In genomic region chr9:76718166-76718565, GRCh38 we compare ENCODE assay signal across 22 cellular contexts. TPM values are rescaled to one million over a fixed set of nuclear protein-coding genes. Genes with fewer than 3 reads are reported as not detected.
DNase-seq lines count a peak whose midpoint lies in the region; ATAC-seq and TF ChIP-seq lines count a peak whose summit lies in the region.
"Had no signal": no experiment of that assay in that cellular context is flagged by ENCODE, and none has a peak within 500 bp of the region (broad histone marks: within the 10 kb centered on the region; RNA-seq: fewer than 3 reads in every experiment).

No MANE protein-coding gene starts in this region.

- DNase-seq in Jurkat, Clone E6-1 (ENCODE audit: low read depth, low spot score), result peak; percentile 3
- DNase-seq in chondrocyte (ENCODE audit: low spot score), result no peak
- no peak for DNase-seq in suprapubic skin (ENCODE audit: low spot score in 2 of 2)
- no peak for DNase-seq in GM03348 (ENCODE audit: low spot score)
- DNase-seq in CD8-positive, alpha-beta memory T cell, result no peak
- DNase-seq: ACHN; activated CD4-positive, alpha-beta T cell treated with anti-CD3 and anti-CD28 coated beads, Interleukin-2, amount 10 ng/mL, durations not matched to agents 7 days and 5 days; activated naive CD4-positive, alpha-beta T cell; activated T-cell treated with anti-CD3 and anti-CD28 coated beads for 4 hours; left ventricle myocardium superior; MM.1S; naive thymus-derived CD4-positive, alpha-beta T cell; NCI-H526; Peyer's patch had no signal

- H3K4me1 Mint-ChIP-seq in chondrocyte (ENCODE audit: low read depth), result no peaks in the 10 kb centered on the region
- H3K4me1 Mint-ChIP-seq in CD8-positive, alpha-beta memory T cell, result no peaks in the 10 kb centered on the region
- H3K4me1 Mint-ChIP-seq: activated CD4-positive, alpha-beta T cell treated with anti-CD3 and anti-CD28 coated beads, Interleukin-2, amount 10 ng/mL, durations not matched to agents 7 days and 5 days; stimulated activated memory B cell treated with anti-CD40 and anti-IgM and Interleukin-4, amounts not matched to agents 10 μg/mL and 1 μg/mL and 100 μg/mL, for 72 hours had no signal

- no peaks in the 10 kb centered on the region for H3K79me2 ChIP-seq in ACC112 (ENCODE audit: control insufficient read depth, insufficient read depth, low read length, unreplicated experiment)

- H3K27me3 ChIP-seq in ACC112 (ENCODE audit: insufficient read depth, low read length) (no peaks in the 10 kb centered on the region), muscle layer of duodenum (ENCODE audit: low read depth, low read length) (no peaks in the 10 kb centered on the region), suprapubic skin (no peaks in the 10 kb centered on the region)
- no peaks in the 10 kb centered on the region for H3K27me3 ChIP-seq in CD8-positive, alpha-beta memory T cell (ENCODE audit: insufficient read depth, low read length, poor library complexity, severe bottlenecking)
- H3K27me3 ChIP-seq: Peyer's patch had no signal

- H3K4me1 ChIP-seq in ACC112 (ENCODE audit: control insufficient read depth, insufficient read depth, low read length, unreplicated experiment), result peaks cover 15% of the 10 kb centered on the region
- peaks cover 0 to 4% of the 10 kb centered on the region in 2 donors for H3K4me1 ChIP-seq in muscle layer of duodenum (ENCODE audit: control insufficient read depth in 1 of 2, insufficient read depth in 2 of 2, low read length in 2 of 2)
- H3K4me1 ChIP-seq in suprapubic skin, result peaks cover 4% of the 10 kb centered on the region
- H3K4me1 ChIP-seq in CD8-positive, alpha-beta memory T cell (ENCODE audit: insufficient read depth, low read length), result no peaks in the 10 kb centered on the region
- H3K4me1 ChIP-seq: prostate gland had no signal

- TF ChIP-seq POLR2A in suprapubic skin (IDR thresholded peaks at IDR 0.05), result no peak

- H3K36me3 ChIP-seq in ACC112 (ENCODE audit: insufficient read depth, low read length), result no peaks in the 10 kb centered on the region
- peaks cover 0 to 4% of the 10 kb centered on the region in 2 donors for H3K36me3 ChIP-seq in muscle layer of duodenum (ENCODE audit: control insufficient read depth in 1 of 2, insufficient read depth in 2 of 2, low read length in 2 of 2)
- H3K36me3 ChIP-seq in suprapubic skin, result no peaks in the 10 kb centered on the region
- no peaks in the 10 kb centered on the region for H3K36me3 ChIP-seq in CD8-positive, alpha-beta memory T cell (ENCODE audit: insufficient read depth, low read length)
- H3K36me3 ChIP-seq: Peyer's patch, prostate gland had no signal

- H3K9me3 Mint-ChIP-seq in chondrocyte (ENCODE audit: low read depth), result no peaks in the 10 kb centered on the region
- H3K9me3 Mint-ChIP-seq in CD8-positive, alpha-beta memory T cell, result no peaks in the 10 kb centered on the region
- H3K9me3 Mint-ChIP-seq: activated CD4-positive, alpha-beta T cell treated with anti-CD3 and anti-CD28 coated beads, Interleukin-2, amount 10 ng/mL, durations not matched to agents 7 days and 5 days; naive thymus-derived CD4-positive, alpha-beta T cell; stimulated activated memory B cell treated with anti-CD40 and anti-IgM and Interleukin-4, amounts not matched to agents 10 μg/mL and 1 μg/mL and 100 μg/mL, for 72 hours had no signal

- no peak overlapping the region for H2AFZ ChIP-seq in ACC112 (ENCODE audit: low read length, unreplicated experiment)

- 73% methylated on average over 4 of the region's 4 CpGs for WGBS in suprapubic skin

- H3K4me3 Mint-ChIP-seq in chondrocyte (ENCODE audit: unreplicated experiment), result no peak overlapping the region
- H3K4me3 Mint-ChIP-seq in CD8-positive, alpha-beta memory T cell, result no peak overlapping the region
- H3K4me3 Mint-ChIP-seq: activated CD4-positive, alpha-beta T cell treated with anti-CD3 and anti-CD28 coated beads, Interleukin-2, amount 10 ng/mL, durations not matched to agents 7 days and 5 days; naive thymus-derived CD4-positive, alpha-beta T cell; stimulated activated memory B cell treated with anti-CD40 and anti-IgM and Interleukin-4, amounts not matched to agents 10 μg/mL and 1 μg/mL and 100 μg/mL, for 72 hours had no signal

- peaks cover 14% of the 10 kb centered on the region for H3K27me3 Mint-ChIP-seq in chondrocyte (ENCODE audit: low read depth)
- peaks cover 15 to 26% of the 10 kb centered on the region in 2 donors for H3K27me3 Mint-ChIP-seq in CD8-positive, alpha-beta memory T cell

- POLR2A ChIA-PET in CD8-positive, alpha-beta memory T cell (lab: Charles Lee), result no interaction called here

- H3K27ac ChIP-seq in ACC112 (ENCODE audit: low read depth, low read length) (peak overlapping the region; percentile 31; the same call in 1 of the 2 replicates), muscle layer of duodenum (ENCODE audit: low read length) (peak overlapping the region; percentile 16), suprapubic skin (no peak overlapping the region)
- H3K27ac ChIP-seq in CD8-positive, alpha-beta memory T cell (ENCODE audit: low read depth, low read length), result no peak overlapping the region
- H3K27ac ChIP-seq: prostate gland had no signal

- TF ChIP-seq CTCF in chondrocyte (IDR thresholded peaks at IDR 0.05) (peak; percentile 9), suprapubic skin (IDR thresholded peaks at IDR 0.05) (no peak)

- H3K36me3 Mint-ChIP-seq in chondrocyte (ENCODE audit: low read depth), result no peaks in the 10 kb centered on the region
- H3K36me3 Mint-ChIP-seq in CD8-positive, alpha-beta memory T cell, result no peaks in the 10 kb centered on the region
- H3K36me3 Mint-ChIP-seq: naive thymus-derived CD4-positive, alpha-beta T cell; stimulated activated memory B cell treated with anti-CD40 and anti-IgM and Interleukin-4, amounts not matched to agents 10 μg/mL and 1 μg/mL and 100 μg/mL, for 72 hours had no signal

- ATAC-seq in HG03097 (IDR thresholded peaks at IDR 0.05; ENCODE audit: low FRiP score, unreplicated experiment), result no peak
- ATAC-seq: left ventricle myocardium superior; SK-N-SH treated with all-trans-retinoic acid at 6 μM for 48 hours; stimulated activated memory B cell treated with anti-CD40 and anti-IgM and Interleukin-4, amounts not matched to agents 10 μg/mL and 1 μg/mL and 100 μg/mL, for 72 hours had no signal

- H3K9me3 ChIP-seq in muscle layer of duodenum (ENCODE audit: control insufficient read depth in 1 of 2, low read length in 2 of 2) (no peaks in the 10 kb centered on the region), suprapubic skin (no peaks in the 10 kb centered on the region)
- no peaks in the 10 kb centered on the region for H3K9me3 ChIP-seq in CD8-positive, alpha-beta memory T cell (ENCODE audit: low read length)
- H3K9me3 ChIP-seq: Peyer's patch, prostate gland had no signal

- CTCF ChIA-PET in CD8-positive, alpha-beta memory T cell (lab: Charles Lee), result no interaction called here

- H3K4me3 ChIP-seq in ACC112 (ENCODE audit: low read depth, low read length) (no peak overlapping the region), muscle layer of duodenum (ENCODE audit: low read depth in 1 of 2, low read length in 2 of 2) (no peak overlapping the region), suprapubic skin (no peak overlapping the region)
- no peak overlapping the region for H3K4me3 ChIP-seq in Jurkat, Clone E6-1 (ENCODE audit: low read length)
- no peak overlapping the region for H3K4me3 ChIP-seq in CD8-positive, alpha-beta memory T cell (ENCODE audit: low read length)
- H3K4me3 ChIP-seq: Peyer's patch, prostate gland had no signal

- no peak for TF ChIP-seq EP300 in suprapubic skin (IDR thresholded peaks at IDR 0.05)

- no peak overlapping the region for H3K27ac Mint-ChIP-seq in chondrocyte (ENCODE audit: unreplicated experiment)
- H3K27ac Mint-ChIP-seq in CD8-positive, alpha-beta memory T cell, result no peak overlapping the region
- H3K27ac Mint-ChIP-seq: activated CD4-positive, alpha-beta T cell treated with anti-CD3 and anti-CD28 coated beads, Interleukin-2, amount 10 ng/mL, durations not matched to agents 7 days and 5 days; naive thymus-derived CD4-positive, alpha-beta T cell; stimulated activated memory B cell treated with anti-CD40 and anti-IgM and Interleukin-4, amounts not matched to agents 10 μg/mL and 1 μg/mL and 100 μg/mL, for 72 hours had no signal

RNA-seq across cellular contexts. Expression of gene PCA3, which starts 46.1 kb away (rescaled TPM):
- not detected for polyA plus RNA-seq in Jurkat, Clone E6-1 (2012; ENCODE audit: insufficient read depth, insufficient read length)
- not detected in 3 replicates for total RNA-seq in chondrocyte
- under 1 TPM in 1 of 4 donors, not detected in 3; 0.25 TPM for total RNA-seq in suprapubic skin
- not detected for total RNA-seq in CD8-positive, alpha-beta memory T cell
- polyA plus RNA-seq in CD8-positive, alpha-beta memory T cell, result not detected
- total RNA-seq: activated CD4-positive, alpha-beta T cell treated with anti-CD3 and anti-CD28 coated beads, Interleukin-2, amount 10 ng/mL, durations not matched to agents 7 days and 5 days; fibroblast of villous mesenchyme; left ventricle myocardium superior; naive thymus-derived CD4-positive, alpha-beta T cell; ureter had no signal
- polyA plus RNA-seq: naive thymus-derived CD4-positive, alpha-beta T cell had no signal

Comparison
In these comparisons a context has a peak if more than half of its experiments do, and no peak if none do; other contexts are left out.
1. H3K27ac ChIP-seq: peak in ACC112 (single experiment) and muscle layer of duodenum (single experiment); none in suprapubic skin (single experiment) and CD8-positive, alpha-beta memory T cell (single experiment).